In the genomic region with DNA sequence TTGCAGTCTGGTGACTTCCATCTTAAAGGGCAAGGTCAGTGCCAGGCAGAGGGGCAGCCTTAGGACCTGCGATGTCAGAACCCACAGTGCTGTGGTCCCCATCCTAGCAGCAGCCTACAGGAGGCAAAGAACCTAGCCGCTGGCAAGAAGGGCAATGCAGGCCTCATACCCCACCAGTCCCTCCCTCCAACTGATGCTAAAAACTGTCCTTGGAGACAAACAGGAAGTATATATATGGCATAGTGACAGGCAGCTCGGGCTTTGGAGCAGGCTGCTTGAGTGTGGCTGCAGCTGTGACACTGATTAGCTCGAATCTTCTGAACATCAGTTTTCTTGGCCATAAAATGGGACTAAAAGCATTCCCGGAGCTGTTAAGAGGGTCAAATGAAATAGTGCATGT, we compare ENCODE assay signal across 22 cellular contexts.
"Had no signal": no experiment of that assay in that cellular context is flagged by ENCODE, and none has a peak within 500 bp of the region (broad histone marks: within the 10 kb centered on the region; RNA-seq: fewer than 3 reads in every experiment).

No MANE protein-coding gene starts in this region.

- H3K27ac ChIP-seq: breast epithelium, neural progenitor cell, stomach, tibial artery, upper lobe of right lung had no signal

- H2AFZ ChIP-seq: neural progenitor cell had no signal

- FAIRE-seq: islet of Langerhans, small intestine had no signal

- H3K36me3 ChIP-seq: breast epithelium, neural progenitor cell, stomach, tibial artery, upper lobe of right lung had no signal

- DNase-seq: activated CD4-positive, alpha-beta memory T cell treated with anti-CD3 and anti-CD28 coated beads for 36 hours; activated CD4-positive, alpha-beta T cell treated with anti-CD3 and anti-CD28 coated beads, Interleukin-2, amount 10 ng/mL, durations not matched to agents 24 days and 14 days; activated CD8-positive, alpha-beta memory T cell treated with anti-CD3 and anti-CD28 coated beads, Interleukin-2, amount 50 U/mL, for 48 hours; activated gamma-delta T cell; activated naive CD4-positive, alpha-beta T cell treated with anti-CD3 and anti-CD28 coated beads, Interleukin-2, amount 50 U/mL, for 16 hours; activated T-cell treated with anti-CD3 and anti-CD28 coated beads, Interleukin-2, amount 50 U/mL, for 24 hours; amniotic stem cell; endodermal cell; foreskin fibroblast; naive B cell; small intestine; stimulated activated CD4-positive, alpha-beta T cell treated with anti-CD3 and anti-CD28 coated beads, Interleukin-15, amount 100 ng/mL, for 24 hours; stimulated activated CD4-positive, alpha-beta T cell treated with anti-CD3 and anti-CD28 coated beads, Interleukin-2, amount 100 ng/mL, for 24 hours; stimulated activated naive B cell treated with anti-CD40 and anti-IgM and Interleukin-4, amounts not matched to agents 10 μg/mL and 1 μg/mL and 100 μg/mL, for 72 hours; stomach; upper lobe of right lung had no signal

- H3K4me2 ChIP-seq: neural progenitor cell had no signal

- H3K9ac ChIP-seq: neural progenitor cell had no signal

- H3K9me3 ChIP-seq: breast epithelium, stomach, upper lobe of right lung had no signal

- H3K4me3 ChIP-seq: breast epithelium, neural progenitor cell, stomach, tibial artery, upper lobe of right lung had no signal

- ATAC-seq: esophagus mucosa; sciatic nerve; stimulated activated naive B cell treated with anti-CD40 and anti-IgM and Interleukin-4, amounts not matched to agents 10 μg/mL and 1 μg/mL and 100 μg/mL, for 72 hours; upper lobe of right lung had no signal

- H3K4me1 ChIP-seq: breast epithelium, neural progenitor cell, stomach had no signal

- H3K27me3 ChIP-seq: breast epithelium, neural progenitor cell had no signal
